Comparison of ENCODE assay signal across 21 cellular contexts in the genomic region with DNA sequence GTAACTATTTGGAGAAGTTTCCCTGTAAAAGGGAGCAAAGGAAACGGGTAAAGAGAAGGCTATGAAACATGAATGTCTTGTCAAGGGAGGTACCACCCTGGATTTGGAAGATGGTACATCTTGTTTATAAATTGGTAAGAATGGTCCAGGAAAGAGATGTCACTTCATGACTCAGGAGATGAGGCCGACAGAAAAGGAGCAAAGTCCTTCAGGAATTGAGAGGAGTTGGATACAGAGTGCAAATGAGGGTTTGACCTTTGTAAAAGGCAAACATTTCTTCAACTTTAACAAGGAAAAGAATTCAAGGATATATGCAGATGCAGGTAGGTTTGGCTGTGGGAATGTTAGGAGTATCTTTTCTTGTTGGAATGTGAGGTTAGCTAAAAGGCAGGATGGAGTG. TPM values are rescaled to one million over a fixed set of nuclear protein-coding genes. Genes with fewer than 3 reads are reported as not detected.
DNase-seq lines count a peak whose midpoint lies in the region; ATAC-seq, FAIRE-seq and TF ChIP-seq lines count a peak whose summit lies in the region.
"Had no signal": no experiment of that assay in that cellular context is flagged by ENCODE, and none has a peak within 500 bp of the region (broad histone marks: within the 10 kb centered on the region; RNA-seq: fewer than 3 reads in every experiment).

No MANE protein-coding gene starts in this region.

- POLR2A ChIA-PET in MCF 10A (lab: Yijun Ruan, JAX) = no interaction called here
- POLR2A ChIA-PET in HepG2 (lab: Yijun Ruan, JAX) = no interaction called here

- H3K4me1 Mint-ChIP-seq in MCF 10A (ENCODE audit: insufficient read depth, unreplicated experiment) = no peaks in the 10 kb centered on the region
- H3K4me1 Mint-ChIP-seq in nephron progenitor cell = no peaks in the 10 kb centered on the region
- H3K4me1 Mint-ChIP-seq: B cell; CD8-positive, alpha-beta memory T cell; IgD-negative memory B cell had no signal

- TF ChIP-seq EP300 in HepG2 (IDR thresholded peaks at IDR 0.05; ENCODE audit: low read depth in 2 of 2, low read length in 2 of 2) (no peak), HepG2 (CRISPR knock-in tag; IDR thresholded peaks at IDR 0.05; ENCODE audit: borderline replicate concordance) (no peak)

- no peak for FAIRE-seq in HepG2 (lab: Jason Lieb, UNC)
- FAIRE-seq: GM12891, H54 had no signal

- H4K20me1 ChIP-seq in mammary epithelial cell (ENCODE audit: insufficient read depth, low read length) = no peaks in the 10 kb centered on the region
- H4K20me1 ChIP-seq in HepG2 (ENCODE audit: insufficient read depth, low read length) = no peaks in the 10 kb centered on the region

- 100% methylated on average over 2 of the region's 2 CpGs for WGBS in mammary epithelial cell (ENCODE audit: low coverage, missing lambda C conversion rate)
- 64% methylated on average over 2 of the region's 2 CpGs for whole genome bisulfite sequencing in HepG2 (ENCODE audit: low lambda C conversion rate)

- no peaks in the 10 kb centered on the region for H3K9me3 ChIP-seq in mammary epithelial cell (replicated peaks; ENCODE audit: insufficient read depth, low read length)
- no peaks in the 10 kb centered on the region for H3K9me3 ChIP-seq in HepG2 (ENCODE audit: low read length)

- no peaks in the 10 kb centered on the region for H3K27me3 Mint-ChIP-seq in MCF 10A (ENCODE audit: insufficient read depth, unreplicated experiment)
- no peaks in the 10 kb centered on the region for H3K27me3 Mint-ChIP-seq in nephron progenitor cell (ENCODE audit: low read depth, poor library complexity)
- H3K27me3 Mint-ChIP-seq: B cell; CD8-positive, alpha-beta memory T cell; IgD-negative memory B cell had no signal

- no peaks in the 10 kb centered on the region for H3K27me3 ChIP-seq in mammary epithelial cell (ENCODE audit: insufficient read depth, low read length)
- no peaks in the 10 kb centered on the region for H3K27me3 ChIP-seq in HepG2 (ENCODE audit: control insufficient read depth in 1 of 2, insufficient read depth in 2 of 2, low read length in 2 of 2)
- H3K27me3 ChIP-seq: BLaER1 treated with 17β-estradiol and CSF1 and Interleukin-3, amounts not matched to agents 10 nM and 100 nM had no signal

- H3K4me2 ChIP-seq in mammary epithelial cell (ENCODE audit: insufficient read depth, low read depth, low read length) (no peak overlapping the region), HepG2 (ENCODE audit: low read depth, low read length) (no peak overlapping the region)
- H3K4me2 ChIP-seq: BLaER1 treated with 17β-estradiol and CSF1 and Interleukin-3, amounts not matched to agents 10 nM and 100 nM had no signal

- ATAC-seq in HepG2 (no peak), SK-N-SH treated with all-trans-retinoic acid at 6 μM for 48 hours (no peak)

- H2AFZ ChIP-seq in mammary epithelial cell (ENCODE audit: low read depth, low read length) (no peak overlapping the region), HepG2 (ENCODE audit: low read length) (no peak overlapping the region)
- H2AFZ ChIP-seq: GM23248 had no signal

- H3K4me3 ChIP-seq in mammary epithelial cell (replicated peaks in 1 of 3; ENCODE audit: insufficient read depth in 1 of 3, low read depth in 2 of 3, low read length in 3 of 3) (no peak overlapping the region), HepG2 (replicated peaks in 1 of 3; ENCODE audit: insufficient read depth in 1 of 3, low read depth in 2 of 3, low read length in 3 of 3) (no peak overlapping the region)
- H3K4me3 ChIP-seq: BLaER1 treated with 17β-estradiol and CSF1 and Interleukin-3, amounts not matched to agents 10 nM and 100 nM; GM23248 had no signal

- H3K79me2 ChIP-seq in mammary epithelial cell (ENCODE audit: insufficient read depth, low read length) (no peaks in the 10 kb centered on the region), HepG2 (ENCODE audit: insufficient read depth, low read length) (no peaks in the 10 kb centered on the region)

- H3K4me3 Mint-ChIP-seq in MCF 10A (ENCODE audit: unreplicated experiment) (no peak overlapping the region), nephron progenitor cell (no peak overlapping the region)
- H3K4me3 Mint-ChIP-seq: B cell; CD8-positive, alpha-beta memory T cell; IgD-negative memory B cell had no signal

- TF ChIP-seq RAD21 in HepG2 (CRISPR knock-in tag; IDR thresholded peaks at IDR 0.05) = no peak

- peaks cover 9% of the 10 kb centered on the region for H3K36me3 ChIP-seq in mammary epithelial cell (ENCODE audit: insufficient read depth, low read length)
- H3K36me3 ChIP-seq in HepG2 (replicated peaks in 1 of 2; ENCODE audit: control insufficient read depth in 1 of 2, insufficient read depth in 2 of 2, low read length in 2 of 2) = peaks cover 6 to 26% of the 10 kb centered on the region in 2 experiments; a peak in 4 of 5 replicates

- in situ Hi-C loops in mammary epithelial cell (cut with MboI; ENCODE audit: low sequenced_read_pairs in 2 of 2) (no loop called here), HepG2 (cut with HindIII; ENCODE audit: extremely low pct_ligation_motif_present, low pct_unique_long_range_greater_than_20kb) (no loop called here)

- TF ChIP-seq POLR2A in HepG2 (IDR thresholded peaks at IDR 0.05; ENCODE audit: insufficient read depth in 1 of 2, low read depth in 2 of 2, low read length in 2 of 2) = no peak

- intact Hi-C loops in MCF 10A (cut with micrococcal nuclease) (no loop called here), mammary epithelial cell (cut with micrococcal nuclease) (no loop called here), HepG2 (cut with micrococcal nuclease; ENCODE audit: unreplicated experiment) (no loop called here)

- CTCF ChIA-PET in MCF 10A (lab: Yijun Ruan, JAX) = interaction anchor here (0.5 kb wide), 1 partner anchor 41 kb away, joined by 3 read pairs; no protein-coding TSS in a partner anchor
- CTCF ChIA-PET in mammary epithelial cell (lab: Charles Lee; ENCODE audit: low non-redundant PET) = no interaction called here
- CTCF ChIA-PET in HepG2 (lab: Yijun Ruan, JAX; ENCODE audit: low intra/inter-chr PET ratio, low total read pairs) = no interaction called here

- H3K27ac ChIP-seq in mammary epithelial cell (ENCODE audit: insufficient read depth, low read depth, low read length) (no peak overlapping the region), HepG2 (ENCODE audit: extremely low read length, insufficient read depth, low read length) (no peak overlapping the region)
- H3K27ac ChIP-seq: BLaER1 treated with 17β-estradiol and CSF1 and Interleukin-3, amounts not matched to agents 10 nM and 100 nM; GM23248; HL-60 had no signal

- BruUV-seq in MCF 10A (replicated peaks; lab: Mats Ljungman, UMichigan) (no TSS peak), mammary epithelial cell (replicated peaks; lab: Mats Ljungman, UMichigan) (no TSS peak), HepG2 (replicated peaks; lab: Mats Ljungman, UMichigan) (no TSS peak)

- dilution Hi-C loops in mammary epithelial cell (cut with HindIII; ENCODE audit: low sequenced_read_pairs) = no loop called here

- no peaks in the 10 kb centered on the region for H3K4me1 ChIP-seq in mammary epithelial cell (ENCODE audit: insufficient read depth, low read length)
- H3K4me1 ChIP-seq in HepG2 (ENCODE audit: insufficient read depth, low read length) = peaks cover 8% of the 10 kb centered on the region
- H3K4me1 ChIP-seq: BLaER1 treated with 17β-estradiol and CSF1 and Interleukin-3, amounts not matched to agents 10 nM and 100 nM had no signal

- H3K36me3 Mint-ChIP-seq in MCF 10A (ENCODE audit: insufficient read depth, unreplicated experiment) = peaks cover 36% of the 10 kb centered on the region
- peaks cover 51% of the 10 kb centered on the region for H3K36me3 Mint-ChIP-seq in nephron progenitor cell (ENCODE audit: low read depth)

- H3K9ac ChIP-seq in mammary epithelial cell (ENCODE audit: insufficient read depth, low read length) (no peak overlapping the region), HepG2 (ENCODE audit: insufficient read depth, low read depth, low read length) (no peak overlapping the region)
- H3K9ac ChIP-seq: BLaER1 treated with 17β-estradiol and CSF1 and Interleukin-3, amounts not matched to agents 10 nM and 100 nM; GM23248 had no signal

- DNase-seq in MCF 10A (ENCODE audit: unreplicated experiment) = no peak
- DNase-seq in mammary epithelial cell = no peak
- peak; percentile 5 for DNase-seq in HepG2 (ENCODE audit: low spot score)
- no peak for DNase-seq in nephron progenitor cell
- DNase-seq in GDM1 (lab: John Stamatoyannopoulos, UW) = no peak
- no peak for DNase-seq in NCI-H2196 (lab: John Stamatoyannopoulos, UW; ENCODE audit: unreplicated experiment)
- DNase-seq: CD8-positive, alpha-beta memory T cell; COR-L47; DMS 273 treated with DMSO at 0.1 percent for 48 hours; DMS53; DND-41; GM23248; HCEC 1CT had no signal

- H3K27ac Mint-ChIP-seq in MCF 10A (ENCODE audit: low read depth, unreplicated experiment) = peak overlapping the region; percentile 17
- H3K27ac Mint-ChIP-seq in nephron progenitor cell = peak overlapping the region; percentile 47
- H3K27ac Mint-ChIP-seq: B cell had no signal

- H3K9me3 Mint-ChIP-seq in MCF 10A (ENCODE audit: unreplicated experiment) (peaks cover 6% of the 10 kb centered on the region), nephron progenitor cell (peaks cover 27% of the 10 kb centered on the region)
- H3K9me3 Mint-ChIP-seq: CD8-positive, alpha-beta memory T cell; IgD-negative memory B cell had no signal

- no peak for TF ChIP-seq CTCF in MCF 10A (IDR thresholded peaks at IDR 0.05; ENCODE audit: unreplicated experiment)
- TF ChIP-seq CTCF in mammary epithelial cell (conservative IDR thresholded peaks at IDR 0.05 in 1 of 2, IDR thresholded peaks at IDR 0.05 in 1 of 2; ENCODE audit: extremely low read depth in 1 of 2, insufficient read depth in 1 of 2, low read depth in 1 of 2, low read length in 2 of 2) = no peak
- TF ChIP-seq CTCF in HepG2 (CRISPR knock-in tag; IDR thresholded peaks at IDR 0.05) = no peak
- TF ChIP-seq CTCF in nephron progenitor cell (IDR thresholded peaks at IDR 0.05) = no peak

RNA-seq across cellular contexts. Expression of gene NDUFA9, which starts 30.8 kb away (rescaled TPM):
- total RNA-seq in MCF 10A (2022) = 90.1 and 110 TPM in 2 replicates
- 10 to 100 TPM; 37.8 to 94.1 TPM for total RNA-seq in mammary epithelial cell
- 84.8 TPM for polyA plus RNA-seq in mammary epithelial cell
- 76.4 TPM for polyA minus RNA-seq in mammary epithelial cell
- total RNA-seq in HepG2 (2016; rRNA removed; fragmentation: Illumina TruSeq; extraction: Trizol) = 143 and 150 TPM in 2 replicates
- 27.8 and 35.4 TPM in 2 replicates for total RNA-seq in HepG2 (2016; cell fraction: cytosol; rRNA removed; fragmentation: Illumina TruSeq; extraction: Trizol; ENCODE audit: low read depth)
- total RNA-seq in HepG2 (2016; cell fraction: insoluble cytoplasmic fraction; rRNA removed; fragmentation: Illumina TruSeq; extraction: Trizol) = 149 and 153 TPM in 2 replicates
- total RNA-seq in HepG2 (2016; cell fraction: membrane; rRNA removed; fragmentation: Illumina TruSeq; extraction: Trizol) = 41.9 and 47.6 TPM in 2 replicates
- total RNA-seq in HepG2 (2016; cell fraction: nucleus; rRNA removed; fragmentation: Illumina TruSeq; extraction: Trizol) = 109 and 116 TPM in 2 replicates
- polyA plus RNA-seq in HepG2 (2011; rRNA removed) = 68.0 and 70.7 TPM in 2 replicates
- 39.6 and 92.8 TPM in 2 replicates for polyA plus RNA-seq in HepG2 (2011; cell fraction: cytosol; rRNA removed)
- polyA plus RNA-seq in HepG2 (2011; cell fraction: nucleus; rRNA removed) = 24.3 and 29.9 TPM in 2 replicates
- 90.7 and 91.2 TPM in 2 replicates for polyA plus RNA-seq in HepG2 (2012)
- polyA plus RNA-seq in HepG2 (2016; cell fraction: cytosol; fragmentation: Illumina TruSeq; extraction: Trizol; ENCODE audit: low read depth) = 30.7 and 33.6 TPM in 2 replicates
- polyA plus RNA-seq in HepG2 (2016; cell fraction: insoluble cytoplasmic fraction; fragmentation: Illumina TruSeq; extraction: Trizol; ENCODE audit: low read depth) = 85.5 and 94.2 TPM in 2 replicates
- polyA plus RNA-seq in HepG2 (2016; cell fraction: membrane; fragmentation: Illumina TruSeq; extraction: Trizol; ENCODE audit: low read depth) = 24.3 and 28.0 TPM in 2 replicates
- polyA plus RNA-seq in HepG2 (2016; cell fraction: nucleus; fragmentation: Illumina TruSeq; extraction: Trizol; ENCODE audit: insufficient read depth, low read depth) = 107 and 111 TPM in 2 replicates
- polyA minus RNA-seq in HepG2 (2011; rRNA and poly(A)+ RNA removed; ENCODE audit: low replicate concordance) = 393 and 599 TPM in 2 replicates
- 70.5 and 80.5 TPM in 2 replicates for polyA minus RNA-seq in HepG2 (2011; cell fraction: cytosol; rRNA and poly(A)+ RNA removed)
- polyA minus RNA-seq in HepG2 (2011; cell fraction: nucleus; rRNA and poly(A)+ RNA removed) = 53.8 and 55.3 TPM in 2 replicates

RNA-seq across cellular contexts. Expression of gene AKAP3, which starts 30.9 kb away (rescaled TPM):
- total RNA-seq in MCF 10A (2022) = 0.54 and 1.1 TPM in 2 replicates
- 1 to 10 TPM in 1 of 2 donors, under 1 TPM in 1; 0.83 to 1.5 TPM for total RNA-seq in mammary epithelial cell
- polyA plus RNA-seq in mammary epithelial cell = 0.44 TPM
- polyA minus RNA-seq in mammary epithelial cell = not detected
- 0.49 and 0.84 TPM in 2 replicates for total RNA-seq in HepG2 (2016; rRNA removed; fragmentation: Illumina TruSeq; extraction: Trizol)
- total RNA-seq in HepG2 (2016; cell fraction: cytosol; rRNA removed; fragmentation: Illumina TruSeq; extraction: Trizol; ENCODE audit: low read depth) = 0.30 and 1.1 TPM in 2 replicates
- total RNA-seq in HepG2 (2016; cell fraction: insoluble cytoplasmic fraction; rRNA removed; fragmentation: Illumina TruSeq; extraction: Trizol) = 0.27 and 0.37 TPM in 2 replicates
- 0.31 and 1.7 TPM in 2 replicates for total RNA-seq in HepG2 (2016; cell fraction: membrane; rRNA removed; fragmentation: Illumina TruSeq; extraction: Trizol)
- total RNA-seq in HepG2 (2016; cell fraction: nucleus; rRNA removed; fragmentation: Illumina TruSeq; extraction: Trizol) = 0.59 and 0.97 TPM in 2 replicates
- 0.09 and 0.22 TPM in 2 replicates for polyA plus RNA-seq in HepG2 (2011; rRNA removed)
- polyA plus RNA-seq in HepG2 (2011; cell fraction: cytosol; rRNA removed) = 0.14 and 0.30 TPM in 2 replicates
- polyA plus RNA-seq in HepG2 (2011; cell fraction: nucleus; rRNA removed) = 0.16 and 0.68 TPM in 2 replicates
- polyA plus RNA-seq in HepG2 (2012) = 0.38 and 0.61 TPM in 2 replicates
- not detected in 2 replicates for polyA plus RNA-seq in HepG2 (2016; cell fraction: cytosol; fragmentation: Illumina TruSeq; extraction: Trizol; ENCODE audit: low read depth)
- polyA plus RNA-seq in HepG2 (2016; cell fraction: insoluble cytoplasmic fraction; fragmentation: Illumina TruSeq; extraction: Trizol; ENCODE audit: low read depth) = 0.17 and 0.19 TPM in 2 replicates
- polyA plus RNA-seq in HepG2 (2016; cell fraction: membrane; fragmentation: Illumina TruSeq; extraction: Trizol; ENCODE audit: low read depth) = 0.15 and 0.50 TPM in 2 replicates
- not detected in 2 replicates for polyA plus RNA-seq in HepG2 (2016; cell fraction: nucleus; fragmentation: Illumina TruSeq; extraction: Trizol; ENCODE audit: insufficient read depth, low read depth)
- polyA minus RNA-seq in HepG2 (2011; rRNA and poly(A)+ RNA removed; ENCODE audit: low replicate concordance) = 0.08 and 1.3 TPM in 2 replicates
- 0.18 TPM in 1 of 2 replicates, not detected in the other for polyA minus RNA-seq in HepG2 (2011; cell fraction: cytosol; rRNA and poly(A)+ RNA removed)
- polyA minus RNA-seq in HepG2 (2011; cell fraction: nucleus; rRNA and poly(A)+ RNA removed) = 2.1 and 2.3 TPM in 2 replicates
- total RNA-seq: A172 had no signal

RNA-seq across cellular contexts. Expression of gene GALNT8, which starts 40.5 kb away (rescaled TPM):
- total RNA-seq in MCF 10A (2022) = not detected in 2 replicates
- 1 to 10 TPM in 1 of 2 donors, not detected in 1; 2.8 TPM for total RNA-seq in mammary epithelial cell
- not detected for polyA plus RNA-seq in mammary epithelial cell
- not detected for polyA minus RNA-seq in mammary epithelial cell
- not detected in 2 replicates for total RNA-seq in HepG2 (2016; rRNA removed; fragmentation: Illumina TruSeq; extraction: Trizol)
- 0.09 TPM in 1 of 2 replicates, not detected in the other for total RNA-seq in HepG2 (2016; cell fraction: cytosol; rRNA removed; fragmentation: Illumina TruSeq; extraction: Trizol; ENCODE audit: low read depth)
- total RNA-seq in HepG2 (2016; cell fraction: insoluble cytoplasmic fraction; rRNA removed; fragmentation: Illumina TruSeq; extraction: Trizol) = not detected in 2 replicates
- total RNA-seq in HepG2 (2016; cell fraction: membrane; rRNA removed; fragmentation: Illumina TruSeq; extraction: Trizol) = 0.12 TPM in 1 of 2 replicates, not detected in the other
- not detected in 2 replicates for total RNA-seq in HepG2 (2016; cell fraction: nucleus; rRNA removed; fragmentation: Illumina TruSeq; extraction: Trizol)
- polyA plus RNA-seq in HepG2 (2011; rRNA removed) = 0.05 and 0.45 TPM in 2 replicates
- polyA plus RNA-seq in HepG2 (2011; cell fraction: cytosol; rRNA removed) = 0.03 TPM in 1 of 2 replicates, not detected in the other
- polyA plus RNA-seq in HepG2 (2011; cell fraction: nucleus; rRNA removed) = 0.42 and 0.45 TPM in 2 replicates
- 0.07 TPM in 1 of 2 replicates, not detected in the other for polyA plus RNA-seq in HepG2 (2012)
- not detected in 2 replicates for polyA plus RNA-seq in HepG2 (2016; cell fraction: cytosol; fragmentation: Illumina TruSeq; extraction: Trizol; ENCODE audit: low read depth)
- polyA plus RNA-seq in HepG2 (2016; cell fraction: insoluble cytoplasmic fraction; fragmentation: Illumina TruSeq; extraction: Trizol; ENCODE audit: low read depth) = not detected in 2 replicates
- polyA plus RNA-seq in HepG2 (2016; cell fraction: membrane; fragmentation: Illumina TruSeq; extraction: Trizol; ENCODE audit: low read depth) = not detected in 2 replicates
- polyA plus RNA-seq in HepG2 (2016; cell fraction: nucleus; fragmentation: Illumina TruSeq; extraction: Trizol; ENCODE audit: insufficient read depth, low read depth) = not detected in 2 replicates
- polyA minus RNA-seq in HepG2 (2011; rRNA and poly(A)+ RNA removed; ENCODE audit: low replicate concordance) = 0.28 TPM in 1 of 2 replicates, not detected in the other
- polyA minus RNA-seq in HepG2 (2011; cell fraction: cytosol; rRNA and poly(A)+ RNA removed) = not detected in 2 replicates
- 0.25 and 1.0 TPM in 2 replicates for polyA minus RNA-seq in HepG2 (2011; cell fraction: nucleus; rRNA and poly(A)+ RNA removed)
- total RNA-seq: A172, GM23248 had no signal
- polyA plus RNA-seq: GM23248 had no signal
